Comparison of ENCODE assay signal across 1 cellular context in genomic region chr2:28453396-28453795, GRCh38.
TF ChIP-seq lines count a peak whose summit lies in the region.

No MANE protein-coding gene starts in this region.

TF ChIP-seq in IMR-90, 13 proteins besides CTCF, POLR2A, EP300 and RAD21:
- TF ChIP-seq MXI1 (IDR thresholded peaks at IDR 0.05; ENCODE audit: borderline replicate concordance, low read depth, low read length) = no peak
- TF ChIP-seq FOS (IDR thresholded peaks at IDR 0.05; ENCODE audit: low read depth, low read length) = no peak
- no peak for TF ChIP-seq BHLHE40 (IDR thresholded peaks at IDR 0.05; ENCODE audit: low read depth, low read length)
- no peak for TF ChIP-seq CEBPB (IDR thresholded peaks at IDR 0.05; ENCODE audit: low read depth, low read length)
- no peak for TF ChIP-seq NFE2L2 (IDR thresholded peaks at IDR 0.05; ENCODE audit: low read depth, low read length)
- no peak for TF ChIP-seq RCOR1 (IDR thresholded peaks at IDR 0.05; ENCODE audit: insufficient replicate concordance, low read length)
- no peak for TF ChIP-seq SMC3 (IDR thresholded peaks at IDR 0.05; ENCODE audit: low read depth, low read length)
- no peak for TF ChIP-seq CHD1 (IDR thresholded peaks at IDR 0.05; ENCODE audit: low read depth, low read length)
- no peak for TF ChIP-seq MAZ (IDR thresholded peaks at IDR 0.05; ENCODE audit: borderline replicate concordance, low read depth, low read length)
- TF ChIP-seq MAFK (IDR thresholded peaks at IDR 0.05; ENCODE audit: low read depth, low read length) = no peak
- TF ChIP-seq, protein P1, sequence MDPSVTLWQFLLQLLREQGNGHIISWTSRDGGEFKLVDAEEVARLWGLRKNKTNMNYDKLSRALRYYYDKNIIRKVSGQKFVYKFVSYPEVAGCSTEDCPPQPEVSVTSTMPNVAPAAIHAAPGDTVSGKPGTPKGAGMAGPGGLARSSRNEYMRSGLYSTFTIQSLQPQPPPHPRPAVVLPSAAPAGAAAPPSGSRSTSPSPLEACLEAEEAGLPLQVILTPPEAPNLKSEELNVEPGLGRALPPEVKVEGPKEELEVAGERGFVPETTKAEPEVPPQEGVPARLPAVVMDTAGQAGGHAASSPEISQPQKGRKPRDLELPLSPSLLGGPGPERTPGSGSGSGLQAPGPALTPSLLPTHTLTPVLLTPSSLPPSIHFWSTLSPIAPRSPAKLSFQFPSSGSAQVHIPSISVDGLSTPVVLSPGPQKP (IDR thresholded peaks at IDR 0.05; ENCODE audit: borderline replicate concordance, low read depth, low read length) = no peak
- TF ChIP-seq RFX5 (IDR thresholded peaks at IDR 0.05; ENCODE audit: low read depth, low read length) = no peak
- TF ChIP-seq, protein P2, sequence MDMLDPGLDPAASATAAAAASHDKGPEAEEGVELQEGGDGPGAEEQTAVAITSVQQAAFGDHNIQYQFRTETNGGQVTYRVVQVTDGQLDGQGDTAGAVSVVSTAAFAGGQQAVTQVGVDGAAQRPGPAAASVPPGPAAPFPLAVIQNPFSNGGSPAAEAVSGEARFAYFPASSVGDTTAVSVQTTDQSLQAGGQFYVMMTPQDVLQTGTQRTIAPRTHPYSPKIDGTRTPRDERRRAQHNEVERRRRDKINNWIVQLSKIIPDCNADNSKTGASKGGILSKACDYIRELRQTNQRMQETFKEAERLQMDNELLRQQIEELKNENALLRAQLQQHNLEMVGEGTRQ (IDR thresholded peaks at IDR 0.05; ENCODE audit: low read depth, low read length) = no peak
